1 cellular context compared by ENCODE assay signal in genomic region chr2:149506808-149507207, GRCh38.
TF ChIP-seq lines count a peak whose summit lies in the region.

No MANE protein-coding gene starts in this region.

TF ChIP-seq in HepG2, 621 proteins besides CTCF, POLR2A, EP300 and RAD21 (continued from another document):
- TF ChIP-seq, protein P1, sequence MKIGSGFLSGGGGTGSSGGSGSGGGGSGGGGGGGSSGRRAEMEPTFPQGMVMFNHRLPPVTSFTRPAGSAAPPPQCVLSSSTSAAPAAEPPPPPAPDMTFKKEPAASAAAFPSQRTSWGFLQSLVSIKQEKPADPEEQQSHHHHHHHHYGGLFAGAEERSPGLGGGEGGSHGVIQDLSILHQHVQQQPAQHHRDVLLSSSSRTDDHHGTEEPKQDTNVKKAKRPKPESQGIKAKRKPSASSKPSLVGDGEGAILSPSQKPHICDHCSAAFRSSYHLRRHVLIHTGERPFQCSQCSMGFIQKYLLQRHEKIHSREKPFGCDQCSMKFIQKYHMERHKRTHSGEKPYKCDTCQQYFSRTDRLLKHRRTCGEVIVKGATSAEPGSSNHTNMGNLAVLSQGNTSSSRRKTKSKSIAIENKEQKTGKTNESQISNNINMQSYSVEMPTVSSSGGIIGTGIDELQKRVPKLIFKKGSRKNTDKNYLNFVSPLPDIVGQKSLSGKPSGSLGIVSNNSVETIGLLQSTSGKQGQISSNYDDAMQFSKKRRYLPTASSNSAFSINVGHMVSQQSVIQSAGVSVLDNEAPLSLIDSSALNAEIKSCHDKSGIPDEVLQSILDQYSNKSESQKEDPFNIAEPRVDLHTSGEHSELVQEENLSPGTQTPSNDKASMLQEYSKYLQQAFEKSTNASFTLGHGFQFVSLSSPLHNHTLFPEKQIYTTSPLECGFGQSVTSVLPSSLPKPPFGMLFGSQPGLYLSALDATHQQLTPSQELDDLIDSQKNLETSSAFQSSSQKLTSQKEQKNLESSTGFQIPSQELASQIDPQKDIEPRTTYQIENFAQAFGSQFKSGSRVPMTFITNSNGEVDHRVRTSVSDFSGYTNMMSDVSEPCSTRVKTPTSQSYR (CRISPR knock-in tag; IDR thresholded peaks at IDR 0.05; ENCODE audit: borderline replicate concordance): peak; percentile 91
TF ChIP-seq in HepG2: peak in this region for 6; not testable (repeated sequence) for 615.
